32 cellular contexts compared by ENCODE assay signal in genomic region chr6:27224729-27225128, GRCh38. TPM values are rescaled to one million over a fixed set of nuclear protein-coding genes. Genes with fewer than 3 reads are reported as not detected.
"Had no signal": no experiment of that assay in that cellular context is flagged by ENCODE, and none has a peak within 500 bp of the region (broad histone marks: within the 10 kb centered on the region; RNA-seq: fewer than 3 reads in every experiment).

No MANE protein-coding gene starts in this region.

- FAIRE-seq: astrocyte had no signal

- H3K27me3 ChIP-seq: Peyer's patch had no signal

- DNase-seq: activated CD4-positive, alpha-beta T cell treated with anti-CD3 and anti-CD28 coated beads, Interleukin-2, amount 10 ng/mL, durations not matched to agents 24 days and 14 days; activated CD4-positive, alpha-beta T cell treated with anti-CD3 and anti-CD28 coated beads, Interleukin-2, amount 50 U/mL, for 4 hours; activated CD8-positive, alpha-beta T cell treated with anti-CD3 and anti-CD28 coated beads for 36 hours; activated effector memory CD4-positive, alpha-beta T cell treated with anti-CD3 and anti-CD28 coated beads, Interleukin-2, amount 50 U/mL, for 16 hours; activated naive CD4-positive, alpha-beta T cell; activated naive CD4-positive, alpha-beta T cell treated with anti-CD3 and anti-CD28 coated beads, Interleukin-2, amount 50 U/mL, for 16 hours; activated naive CD8-positive, alpha-beta T cell treated with anti-CD3 and anti-CD28 coated beads, Interleukin-2, amount 10 ng/mL, durations not matched to agents 7 days and 5 days; activated T-cell treated with anti-CD3 and anti-CD28 coated beads, Interleukin-2, amount 50 U/mL, for 1 hour; activated T-cell treated with anti-CD3 and anti-CD28 coated beads, Interleukin-2, amount 50 U/mL, for 72 hours; body of pancreas; NCI-H1092 treated with DMSO at 0.1 percent for 48 hours; NCI-H1417; NCI-H146; NCI-H187; NCI-H2029 treated with DMSO at 0.1 percent for 48 hours; NCI-H2107; NCI-H2171; NCI-H510A; NCI-H526; NCI-H748 treated with DMSO at 0.1 percent for 48 hours; PC-3; Peyer's patch; RPMI8226; SHP77 treated with DMSO at 0.1 percent for 48 hours; T1000; WERI-Rb-1 had no signal

- H3K27ac Mint-ChIP-seq: activated CD4-positive, alpha-beta T cell treated with anti-CD3 and anti-CD28 coated beads, Interleukin-2, amount 10 ng/mL, durations not matched to agents 24 days and 14 days; activated CD8-positive, alpha-beta T cell treated with anti-CD3 and anti-CD28 coated beads for 36 hours; activated naive CD8-positive, alpha-beta T cell treated with anti-CD3 and anti-CD28 coated beads, Interleukin-2, amount 10 ng/mL, durations not matched to agents 7 days and 5 days; activated T-cell treated with anti-CD3 and anti-CD28 coated beads, Interleukin-2, amount 50 U/mL, for 72 hours; activated T-helper 17 cell treated with anti-CD3 and anti-CD28 coated beads, Interleukin-2, amount 50 U/mL, for 72 hours had no signal

- ATAC-seq: activated CD8-positive, alpha-beta T cell treated with anti-CD3 and anti-CD28 coated beads for 36 hours; activated T-cell treated with anti-CD3 and anti-CD28 coated beads, Interleukin-2, amount 50 U/mL, for 72 hours; activated T-helper 17 cell treated with anti-CD3 and anti-CD28 coated beads, Interleukin-2, amount 50 U/mL, for 72 hours; body of pancreas; PC-3 had no signal

- H3K9me3 ChIP-seq: body of pancreas, breast epithelium, Peyer's patch had no signal

- H3K4me1 Mint-ChIP-seq: activated CD4-positive, alpha-beta T cell treated with anti-CD3 and anti-CD28 coated beads, Interleukin-2, amount 10 ng/mL, durations not matched to agents 24 days and 14 days; activated T-helper 17 cell treated with anti-CD3 and anti-CD28 coated beads, Interleukin-2, amount 50 U/mL, for 72 hours had no signal

- H3K4me3 Mint-ChIP-seq: activated CD4-positive, alpha-beta T cell treated with anti-CD3 and anti-CD28 coated beads, Interleukin-2, amount 10 ng/mL, durations not matched to agents 24 days and 14 days; activated CD8-positive, alpha-beta T cell treated with anti-CD3 and anti-CD28 coated beads for 36 hours; activated naive CD8-positive, alpha-beta T cell treated with anti-CD3 and anti-CD28 coated beads, Interleukin-2, amount 10 ng/mL, durations not matched to agents 7 days and 5 days; activated T-cell treated with anti-CD3 and anti-CD28 coated beads, Interleukin-2, amount 50 U/mL, for 72 hours; activated T-helper 17 cell treated with anti-CD3 and anti-CD28 coated beads, Interleukin-2, amount 50 U/mL, for 72 hours had no signal

- H3K27ac ChIP-seq: body of pancreas, breast epithelium, coronary artery, Peyer's patch, WERI-Rb-1 had no signal

- H3K9me3 Mint-ChIP-seq: activated CD4-positive, alpha-beta T cell treated with anti-CD3 and anti-CD28 coated beads, Interleukin-2, amount 10 ng/mL, durations not matched to agents 24 days and 14 days; activated CD8-positive, alpha-beta T cell treated with anti-CD3 and anti-CD28 coated beads for 36 hours; activated T-cell treated with anti-CD3 and anti-CD28 coated beads, Interleukin-2, amount 50 U/mL, for 72 hours; activated T-helper 17 cell treated with anti-CD3 and anti-CD28 coated beads, Interleukin-2, amount 50 U/mL, for 72 hours had no signal

- H3K4me1 ChIP-seq: body of pancreas, breast epithelium, Peyer's patch had no signal

- H3K36me3 ChIP-seq: breast epithelium, Peyer's patch, WERI-Rb-1 had no signal

- H3K4me3 ChIP-seq: body of pancreas, breast epithelium, coronary artery, Peyer's patch had no signal

- H3K36me3 Mint-ChIP-seq: activated naive CD8-positive, alpha-beta T cell treated with anti-CD3 and anti-CD28 coated beads, Interleukin-2, amount 10 ng/mL, durations not matched to agents 7 days and 5 days had no signal

RNA-seq across cellular contexts. Expression of gene PRSS16, which starts 22.8 kb away (rescaled TPM):
- total RNA-seq: activated CD4-positive, alpha-beta T cell treated with anti-CD3 and anti-CD28 coated beads, Interleukin-2, amount 10 ng/mL, durations not matched to agents 24 days and 14 days; cardiac septum; LHCN-M2 had no signal
